8 cellular contexts compared by ENCODE assay signal in the genomic region with DNA sequence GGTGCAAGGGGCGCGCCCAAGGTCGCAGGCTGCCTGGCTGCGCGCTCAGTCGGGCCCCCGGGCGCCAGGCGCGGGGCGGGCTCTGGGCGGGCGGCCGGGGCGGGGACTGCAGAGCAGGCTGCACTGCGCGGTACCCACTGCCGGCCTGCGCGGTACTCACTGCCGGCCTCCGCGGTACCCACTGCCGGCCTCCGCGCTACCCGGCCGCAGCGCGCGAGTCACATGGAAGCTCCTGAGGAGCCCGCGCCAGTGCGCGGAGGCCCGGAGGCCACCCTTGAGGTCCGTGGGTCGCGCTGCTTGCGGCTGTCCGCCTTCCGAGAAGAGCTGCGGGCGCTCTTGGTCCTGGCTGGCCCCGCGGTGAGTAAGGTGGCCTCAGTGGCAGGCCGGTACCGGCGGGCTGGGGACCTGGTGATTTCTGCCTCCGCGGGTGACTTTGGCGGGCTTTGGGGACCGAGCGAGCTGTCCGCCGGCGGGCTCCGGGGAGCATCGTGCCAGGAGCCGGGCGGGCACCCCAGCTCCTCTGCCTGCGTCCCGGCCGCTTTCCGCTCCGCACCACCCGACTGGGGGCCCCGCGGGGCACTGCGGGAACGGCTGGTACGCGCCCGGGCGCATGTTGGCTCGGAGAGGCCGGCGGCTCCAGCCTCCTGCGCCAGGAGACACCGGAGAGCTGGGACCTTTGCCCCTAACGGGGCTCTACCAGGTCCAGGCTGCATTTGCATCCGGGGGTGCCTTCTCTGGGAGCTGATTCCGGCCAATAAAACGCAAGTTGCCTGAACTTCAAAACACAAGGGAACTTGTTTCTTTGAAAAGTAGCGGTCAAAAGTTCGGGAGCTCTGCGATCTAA. TPM values are rescaled to one million over a fixed set of nuclear protein-coding genes. Genes with fewer than 3 reads are reported as not detected.
DNase-seq lines count a peak whose midpoint lies in the region; ATAC-seq and TF ChIP-seq lines count a peak whose summit lies in the region.
"Had no signal": no experiment of that assay in that cellular context is flagged by ENCODE, and none has a peak within 500 bp of the region (broad histone marks: within the 10 kb centered on the region; RNA-seq: fewer than 3 reads in every experiment).

A gene with protein sequence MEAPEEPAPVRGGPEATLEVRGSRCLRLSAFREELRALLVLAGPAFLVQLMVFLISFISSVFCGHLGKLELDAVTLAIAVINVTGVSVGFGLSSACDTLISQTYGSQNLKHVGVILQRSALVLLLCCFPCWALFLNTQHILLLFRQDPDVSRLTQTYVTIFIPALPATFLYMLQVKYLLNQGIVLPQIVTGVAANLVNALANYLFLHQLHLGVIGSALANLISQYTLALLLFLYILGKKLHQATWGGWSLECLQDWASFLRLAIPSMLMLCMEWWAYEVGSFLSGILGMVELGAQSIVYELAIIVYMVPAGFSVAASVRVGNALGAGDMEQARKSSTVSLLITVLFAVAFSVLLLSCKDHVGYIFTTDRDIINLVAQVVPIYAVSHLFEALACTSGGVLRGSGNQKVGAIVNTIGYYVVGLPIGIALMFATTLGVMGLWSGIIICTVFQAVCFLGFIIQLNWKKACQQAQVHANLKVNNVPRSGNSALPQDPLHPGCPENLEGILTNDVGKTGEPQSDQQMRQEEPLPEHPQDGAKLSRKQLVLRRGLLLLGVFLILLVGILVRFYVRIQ (plus strand): TSS at position 137 of the 844 bp plus-strand sequence. CDS start 86 bp downstream, at position 223.

- H3K27me3 Mint-ChIP-seq in mesothelial cell of epicardium (ENCODE audit: low read depth), result peaks cover 45% of the 10 kb centered on the region
- peaks cover 50% of the 10 kb centered on the region for H3K27me3 Mint-ChIP-seq in type B pancreatic cell

- H3K9me3 Mint-ChIP-seq in mesothelial cell of epicardium (no peaks in the 10 kb centered on the region), type B pancreatic cell (no peaks in the 10 kb centered on the region)

- H3K36me3 ChIP-seq in effector memory CD4-positive, alpha-beta T cell (ENCODE audit: control insufficient read depth, insufficient read depth, low read length), result no peaks in the 10 kb centered on the region

- no peak for ATAC-seq in HG02885 (IDR thresholded peaks at IDR 0.05; ENCODE audit: poor library complexity, unreplicated experiment)

- in situ Hi-C loops in KBM-7 (cut with MboI; ENCODE audit: low pct_unique_long_range_greater_than_20kb, low sequenced_read_pairs), result no loop called here

- TF ChIP-seq CTCF in GM12875 (IDR thresholded peaks at IDR 0.05; ENCODE audit: borderline replicate concordance, insufficient read depth, low read depth, low read length) (no peak), RWPE1 (conservative IDR thresholded peaks at IDR 0.05; ENCODE audit: low read depth) (no peak), mesothelial cell of epicardium (IDR thresholded peaks at IDR 0.05; ENCODE audit: unreplicated experiment) (no peak), type B pancreatic cell (conservative IDR thresholded peaks at IDR 0.05) (no peak)

- POLR2A ChIA-PET in RWPE1 (lab: Yijun Ruan, JAX; ENCODE audit: low non-redundant PET), result no interaction called here

- CTCF ChIA-PET in RWPE1 (lab: Yijun Ruan, JAX), result interaction anchor here (1.0 to 1.5 kb wide), 3 partner anchors 66 to 232 kb away, joined by 3 to 7 read pairs (median 4); no protein-coding TSS in a partner anchor

- peak within 1 kb of the TSS; percentile 39 for H3K27ac Mint-ChIP-seq in mesothelial cell of epicardium
- H3K27ac Mint-ChIP-seq in type B pancreatic cell, result no peak within 1 kb of the TSS

- peaks cover 7% of the 10 kb centered on the region for H3K27me3 ChIP-seq in effector memory CD4-positive, alpha-beta T cell (replicated peaks; ENCODE audit: control insufficient read depth, insufficient read depth, low read length, poor library complexity, severe bottlenecking)

- peak within 1 kb of the TSS; percentile 59 for H3K4me3 ChIP-seq in GM12875 (ENCODE audit: low read depth, low read length)
- H3K4me3 ChIP-seq in effector memory CD4-positive, alpha-beta T cell (ENCODE audit: insufficient read depth, low read depth, low read length, poor library complexity, severe bottlenecking), result peak within 1 kb of the TSS; percentile 51

- H3K4me3 Mint-ChIP-seq in mesothelial cell of epicardium (peak within 1 kb of the TSS; percentile 69), type B pancreatic cell (peak within 1 kb of the TSS; percentile 84)

- H3K4me1 Mint-ChIP-seq in mesothelial cell of epicardium (peaks cover 10% of the 10 kb centered on the region), type B pancreatic cell (ENCODE audit: unreplicated experiment) (peaks cover 13% of the 10 kb centered on the region)

- no peaks in the 10 kb centered on the region for H3K9me3 ChIP-seq in effector memory CD4-positive, alpha-beta T cell (ENCODE audit: control insufficient read depth, low read length)

- H3K4me1 ChIP-seq in effector memory CD4-positive, alpha-beta T cell (ENCODE audit: control insufficient read depth, insufficient read depth, low read length, poor library complexity, severe bottlenecking), result peaks cover 12% of the 10 kb centered on the region

- H3K27ac ChIP-seq in RWPE1, result peak within 1 kb of the TSS; percentile 54
- H3K27ac ChIP-seq in effector memory CD4-positive, alpha-beta T cell (ENCODE audit: insufficient read depth, low read length, poor library complexity, severe bottlenecking), result no peak within 1 kb of the TSS
- H3K27ac ChIP-seq: VCaP had no signal

- H3K36me3 Mint-ChIP-seq in mesothelial cell of epicardium (no peaks in the 10 kb centered on the region), type B pancreatic cell (no peaks in the 10 kb centered on the region)

- peak; percentile 30 for DNase-seq in RWPE1 (ENCODE audit: low spot score)
- DNase-seq in effector memory CD4-positive, alpha-beta T cell, result no peak
- peak in 1 of 2 experiments; percentile 47 for DNase-seq in mesothelial cell of epicardium (ENCODE audit: low spot score in 2 of 2, unreplicated experiment in 2 of 2)
- no peak for DNase-seq in type B pancreatic cell (ENCODE audit: extremely low spot score, unreplicated experiment)
- DNase-seq in KBM-7, result no peak

RNA-seq across cellular contexts. Expression of the gene that starts here (rescaled TPM):
- total RNA-seq in mesothelial cell of epicardium (5.5 to 9.2 TPM (median 5.9 TPM) in 3 replicates), type B pancreatic cell (ENCODE audit: low replicate concordance) (1.2 and 5.9 TPM in 2 replicates)
